ENCODE assay signal across 8 cellular contexts in the genomic region with DNA sequence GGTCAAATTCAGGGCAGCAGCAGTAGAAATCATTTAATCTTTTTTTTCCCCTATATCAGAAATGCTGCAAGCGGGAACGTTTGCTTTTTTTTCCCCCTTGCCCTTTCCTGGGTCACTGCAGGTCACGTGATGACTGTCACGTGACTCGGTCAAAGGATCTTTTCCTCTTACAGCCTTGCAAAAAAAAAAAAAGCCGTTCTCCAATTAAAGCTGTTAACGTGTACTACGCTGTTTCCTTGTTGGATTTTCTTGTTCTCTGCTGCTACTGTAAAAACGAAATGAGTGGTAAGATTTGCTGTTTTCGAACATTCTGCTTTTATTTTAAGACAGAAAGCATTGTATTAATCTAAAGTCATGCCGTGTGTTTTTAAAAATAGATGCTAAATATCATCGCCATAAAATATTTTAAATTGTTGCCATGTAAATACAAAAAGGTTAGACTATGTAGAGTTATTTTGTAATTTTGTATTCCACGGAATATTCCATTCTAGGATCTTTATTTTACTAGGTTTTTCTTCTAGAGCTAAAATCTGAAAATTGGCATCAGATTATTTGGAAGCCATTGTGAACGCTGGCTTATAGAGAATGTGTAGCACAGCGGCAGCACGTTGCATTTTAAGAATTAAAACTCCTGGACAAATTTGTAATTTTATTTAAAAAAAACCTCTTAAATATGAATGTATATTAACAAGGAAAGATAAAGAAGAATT.
DNase-seq lines count a peak whose midpoint lies in the region; ATAC-seq and TF ChIP-seq lines count a peak whose summit lies in the region.

No MANE protein-coding gene starts in this region.

- H3K27me3 ChIP-seq in CD4-positive, alpha-beta memory T cell (ENCODE audit: insufficient read depth, low read length) = no peaks in the 10 kb centered on the region
- H3K27me3 ChIP-seq in hepatocyte (no peaks in the 10 kb centered on the region), rectal smooth muscle tissue (ENCODE audit: control insufficient read depth, insufficient read depth, low read length) (no peaks in the 10 kb centered on the region), vagina (no peaks in the 10 kb centered on the region)

- in situ Hi-C loops in astrocyte of the cerebellum (cut with HindIII; ENCODE audit: low sequenced_read_pairs) = no loop called here

- H3K4me3 ChIP-seq in CD4-positive, alpha-beta memory T cell (ENCODE audit: low read length in 2 of 2) = peak overlapping the region; percentile 76 to 78
- H3K4me3 ChIP-seq in astrocyte of the cerebellum (ENCODE audit: low read depth, low read length) = peak overlapping the region; percentile 58
- peak overlapping the region; percentile 40 for H3K4me3 ChIP-seq in hepatocyte
- H3K4me3 ChIP-seq in rectal smooth muscle tissue (ENCODE audit: low read length) = peak overlapping the region; percentile 68
- H3K4me3 ChIP-seq in vagina = peak overlapping the region; percentile 37 to 57

- TF ChIP-seq POLR2A in vagina (IDR thresholded peaks at IDR 0.05) = no peak

- no peaks in the 10 kb centered on the region for H3K9me3 ChIP-seq in CD4-positive, alpha-beta memory T cell (ENCODE audit: control insufficient read depth in 1 of 2, low read length in 2 of 2)
- H3K9me3 ChIP-seq in hepatocyte (ENCODE audit: low read depth) (no peaks in the 10 kb centered on the region), vagina (no peaks in the 10 kb centered on the region)

- CTCF ChIA-PET in CD4-positive, alpha-beta memory T cell (lab: Charles Lee; ENCODE audit: partially characterized antibody) = interaction anchor here (0.8 to 1.4 kb wide), 5 partner anchors 11 to 499 kb away, joined by 3 to 4 read pairs (median 3); no protein-coding TSS in a partner anchor

- no peaks in the 10 kb centered on the region for H3K27me3 Mint-ChIP-seq in CD4-positive, alpha-beta memory T cell

- TF ChIP-seq CTCF in astrocyte of the cerebellum (IDR thresholded peaks at IDR 0.05; ENCODE audit: low read depth, low read length, missing control alignments) = no peak
- no peak for TF ChIP-seq CTCF in hepatocyte (IDR thresholded peaks at IDR 0.05; ENCODE audit: poor library complexity)
- no peak for TF ChIP-seq CTCF in vagina (IDR thresholded peaks at IDR 0.05)

- H3K4me2 ChIP-seq in hepatocyte = peak overlapping the region; percentile 75

- DNase-seq in CD4-positive, alpha-beta memory T cell = peak; percentile 72 to 80 (median 75)
- DNase-seq in NCI-H1694 treated with DMSO at 0.1 percent for 48 hours (lab: John Stamatoyannopoulos, UW) (peak; percentile 77), T-helper 2 cell (peak; percentile 27 to 94 (median 63)), astrocyte of the cerebellum (ENCODE audit: low read depth) (peak; percentile 69), hepatocyte (ENCODE audit: low spot score) (peak; percentile 94), vagina (ENCODE audit: extremely low spot score in 2 of 2) (no peak)

- peak overlapping the region; percentile 79 for H2AFZ ChIP-seq in hepatocyte

- no peaks in the 10 kb centered on the region for H3K9me2 ChIP-seq in hepatocyte (replicated peaks; ENCODE audit: insufficient read depth)

- H3K36me3 Mint-ChIP-seq in CD4-positive, alpha-beta memory T cell = peaks cover 2 to 7% of the 10 kb centered on the region in 2 donors

- intact Hi-C loops in CD4-positive, alpha-beta memory T cell (cut with micrococcal nuclease) = loop anchor here (1.0 to 10.0 kb wide), 4 partner anchors 37 to 1075 kb away; partner anchors contain the start of genes FNDC3A and NUDT15
- intact Hi-C loops in vagina (cut with DNase I) = no loop called here

- H3K9me3 Mint-ChIP-seq in CD4-positive, alpha-beta memory T cell = no peaks in the 10 kb centered on the region

- peaks cover 47% of the 10 kb centered on the region for H3K79me2 ChIP-seq in hepatocyte

- H3K4me1 Mint-ChIP-seq in CD4-positive, alpha-beta memory T cell = peaks cover 24 to 45% (median 29%) of the 10 kb centered on the region in 4 donors

- H3K27ac Mint-ChIP-seq in CD4-positive, alpha-beta memory T cell = peak overlapping the region; percentile 84 to 95 (median 92)

- peak overlapping the region; percentile 86 to 94 (median 92) for H3K4me3 Mint-ChIP-seq in CD4-positive, alpha-beta memory T cell

- H3K27ac ChIP-seq in CD4-positive, alpha-beta memory T cell (ENCODE audit: low read depth, low read length) = peak overlapping the region; percentile 65
- H3K27ac ChIP-seq in hepatocyte = peak overlapping the region; percentile 70
- H3K27ac ChIP-seq in rectal smooth muscle tissue (ENCODE audit: low read depth, low read length) = no peak overlapping the region
- H3K27ac ChIP-seq in vagina = peak overlapping the region; percentile 65

- POLR2A ChIA-PET in CD4-positive, alpha-beta memory T cell (lab: Charles Lee; ENCODE audit: partially characterized antibody) = interaction anchor here (0.9 to 4.0 kb wide), 7 partner anchors 9 to 135 kb away, joined by 3 to 38 read pairs (median 5); partner anchors contain the start of gene FNDC3A

- H3K36me3 ChIP-seq in CD4-positive, alpha-beta memory T cell (ENCODE audit: insufficient read depth, low read length) = peaks cover 4% of the 10 kb centered on the region
- H3K36me3 ChIP-seq in hepatocyte (replicated peaks; ENCODE audit: insufficient read depth, low read depth) = no peaks in the 10 kb centered on the region
- H3K36me3 ChIP-seq in rectal smooth muscle tissue (ENCODE audit: control insufficient read depth, insufficient read depth, low read length) = no peaks in the 10 kb centered on the region
- H3K36me3 ChIP-seq in vagina = no peaks in the 10 kb centered on the region

- peak; percentile 77 for ATAC-seq in GM21786 (IDR thresholded peaks at IDR 0.05; ENCODE audit: unreplicated experiment)

- H3K4me1 ChIP-seq in CD4-positive, alpha-beta memory T cell (ENCODE audit: insufficient read depth, low read length) = peaks cover 40% of the 10 kb centered on the region
- H3K4me1 ChIP-seq in hepatocyte (ENCODE audit: insufficient read depth) (peaks cover 22% of the 10 kb centered on the region), rectal smooth muscle tissue (ENCODE audit: control insufficient read depth, insufficient read depth, low read length) (peaks cover 3% of the 10 kb centered on the region), vagina (peaks cover 24% of the 10 kb centered on the region)

- no peaks in the 10 kb centered on the region for H4K20me1 ChIP-seq in hepatocyte (ENCODE audit: insufficient read depth, poor library complexity, severe bottlenecking)

- 2% methylated on average over 16 of the region's 16 CpGs for WGBS in hepatocyte (ENCODE audit: low lambda C conversion rate, missing lambda C conversion rate)

- no peak overlapping the region for H3K9ac ChIP-seq in rectal smooth muscle tissue (ENCODE audit: low read length)

Comparison
In these comparisons a context has a peak if more than half of its experiments do, and no peak if none do; other contexts are left out.
1. DNase-seq: peak in CD4-positive, alpha-beta memory T cell (5 of 5), NCI-H1694 treated with DMSO at 0.1 percent for 48 hours (single experiment), T-helper 2 cell (5 of 5), astrocyte of the cerebellum (single experiment) and hepatocyte (single experiment); none in vagina (0 of 2).
2. Peak in every context shown above with its lines, with median percentiles within 50 percentile points of each other: H3K4me3 ChIP-seq.